In genomic region chr4:136803430-136803829, GRCh38 we compare ENCODE assay signal across 16 cellular contexts.
DNase-seq lines count a peak whose midpoint lies in the region; TF ChIP-seq lines count a peak whose summit lies in the region.
"Had no signal": no experiment of that assay in that cellular context is flagged by ENCODE, and none has a peak within 500 bp of the region (broad histone marks: within the 10 kb centered on the region; RNA-seq: fewer than 3 reads in every experiment).

No MANE protein-coding gene starts in this region.

- H3K18ac ChIP-seq in trophoblast cell (ENCODE audit: low read length), result no peak overlapping the region

- H3K9ac ChIP-seq in trophoblast cell (ENCODE audit: low read length), result no peak overlapping the region

- no peak overlapping the region for H2BK12ac ChIP-seq in trophoblast cell (ENCODE audit: low read length)

- H3K79me1 ChIP-seq in trophoblast cell (ENCODE audit: low read length), result no peaks in the 10 kb centered on the region

- H3K36me3 ChIP-seq in kidney epithelial cell (ENCODE audit: control insufficient read depth, insufficient read depth, low read length) (no peaks in the 10 kb centered on the region), SJCRH30 (no peaks in the 10 kb centered on the region), trophoblast cell (ENCODE audit: control insufficient read depth in 1 of 2, insufficient read depth in 2 of 2, low read length in 2 of 2) (no peaks in the 10 kb centered on the region)
- H3K36me3 ChIP-seq: HAP-1 had no signal

- H3K4me1 ChIP-seq in SJCRH30 (no peaks in the 10 kb centered on the region), trophoblast cell (ENCODE audit: control insufficient read depth in 1 of 2, insufficient read depth in 2 of 2, low read length in 2 of 2) (no peaks in the 10 kb centered on the region)
- H3K4me1 ChIP-seq: A549, HAP-1 had no signal

- no peak overlapping the region for H2AK5ac ChIP-seq in trophoblast cell (ENCODE audit: low read length)

- peaks cover 8% of the 10 kb centered on the region for H3K9me3 Mint-ChIP-seq in progenitor cell of endocrine pancreas (ENCODE audit: low read depth)

- no peaks in the 10 kb centered on the region for H3K79me2 ChIP-seq in trophoblast cell (ENCODE audit: control insufficient read depth, insufficient read depth, low read length, poor library complexity)

- H3K23ac ChIP-seq in trophoblast cell (ENCODE audit: low read length), result no peak overlapping the region

- H4K91ac ChIP-seq in trophoblast cell (ENCODE audit: low read depth, low read length), result no peak overlapping the region

- H2BK5ac ChIP-seq in trophoblast cell (ENCODE audit: low read depth, low read length, poor library complexity), result no peak overlapping the region

- H3K4me3 ChIP-seq in choroid plexus epithelial cell (ENCODE audit: low read depth, low read length), result no peak overlapping the region
- H3K4me3 ChIP-seq in kidney epithelial cell (ENCODE audit: low read depth, low read length), result no peak overlapping the region
- H3K4me3 ChIP-seq in SJCRH30, result no peak overlapping the region
- H3K4me3 ChIP-seq in trophoblast cell (ENCODE audit: low read depth, low read length), result no peak overlapping the region
- H3K4me3 ChIP-seq: A549, HAP-1, PC-9 had no signal

- H3K4me2 ChIP-seq in trophoblast cell (ENCODE audit: low read length), result no peak overlapping the region
- H3K4me2 ChIP-seq: A549, PC-9 had no signal

- no peak overlapping the region for H3K27ac ChIP-seq in SJCRH30
- H3K27ac ChIP-seq in trophoblast cell (ENCODE audit: low read depth, low read length), result no peak overlapping the region
- H3K27ac ChIP-seq: A549, PC-9 had no signal

- in situ Hi-C loops in Caki2 (cut with HindIII; ENCODE audit: low pct_unique_long_range_greater_than_20kb, low sequenced_read_pairs), result no loop called here

- H4K12ac ChIP-seq in trophoblast cell (ENCODE audit: low read depth, low read length), result no peak overlapping the region

- no peak overlapping the region for H2BK120ac ChIP-seq in trophoblast cell (ENCODE audit: insufficient read depth, low read length, poor library complexity)

- H3K9me3 ChIP-seq in SJCRH30 (replicated peaks) (no peaks in the 10 kb centered on the region), trophoblast cell (ENCODE audit: insufficient read depth, low read depth, low read length) (peaks cover 3% of the 10 kb centered on the region)
- H3K9me3 ChIP-seq: A549 had no signal

- H3K4me3 Mint-ChIP-seq in progenitor cell of endocrine pancreas (ENCODE audit: low read depth), result no peak overlapping the region

- no peak overlapping the region for H3K27ac Mint-ChIP-seq in progenitor cell of endocrine pancreas

- no peak overlapping the region for H4K8ac ChIP-seq in trophoblast cell (ENCODE audit: low read depth, low read length)

- H3K4me1 Mint-ChIP-seq in progenitor cell of endocrine pancreas (ENCODE audit: low read depth), result peaks cover 5% of the 10 kb centered on the region

- TF ChIP-seq CTCF in choroid plexus epithelial cell (conservative IDR thresholded peaks at IDR 0.05; ENCODE audit: low read depth, low read length), result no peak
- TF ChIP-seq CTCF in kidney epithelial cell (IDR thresholded peaks at IDR 0.05; ENCODE audit: insufficient read depth, low read length, poor library complexity, severe bottlenecking), result no peak
- TF ChIP-seq CTCF in progenitor cell of endocrine pancreas (IDR thresholded peaks at IDR 0.05; ENCODE audit: unreplicated experiment), result no peak

- no peak overlapping the region for H2AFZ ChIP-seq in trophoblast cell (ENCODE audit: insufficient read depth, low read length, poor library complexity)
- H2AFZ ChIP-seq: PC-9 had no signal

- no CpG with 5 or more reads among the region's 3 CpGs for whole genome bisulfite sequencing in trophoblast cell (ENCODE audit: extremely low coverage, insufficient coverage, insufficient read length)

- no peak overlapping the region for H3K4ac ChIP-seq in trophoblast cell (ENCODE audit: low read depth, low read length)

- DNase-seq in Caki2 (ENCODE audit: low read depth) (peak; percentile 8), HT1080 (ENCODE audit: low read depth) (peak; percentile 17), choroid plexus epithelial cell (ENCODE audit: low read depth) (peak; percentile 23), kidney epithelial cell (ENCODE audit: low read depth) (peak; percentile 0), SJCRH30 (no peak), trophoblast cell (no peak), progenitor cell of endocrine pancreas (ENCODE audit: low spot score, unreplicated experiment) (no peak)
- DNase-seq in stimulated activated CD4-positive, alpha-beta T cell treated with anti-CD3 and anti-CD28 coated beads, Interleukin-4, amount 100 ng/mL, for 1 hour, result no peak
- DNase-seq: C1 segment of cervical spinal cord, NCI-H1105 treated with DMSO at 0.1 percent for 48 hours, NCI-H2029, NCI-H2171 treated with DMSO at 0.1 percent for 48 hours, NCI-H82, PC-9 had no signal

- H3K27me3 Mint-ChIP-seq in progenitor cell of endocrine pancreas, result no peaks in the 10 kb centered on the region

- H3K36me3 Mint-ChIP-seq in progenitor cell of endocrine pancreas (ENCODE audit: insufficient read depth), result no peaks in the 10 kb centered on the region

- no peak overlapping the region for H3K14ac ChIP-seq in trophoblast cell (ENCODE audit: low read length)

- no peaks in the 10 kb centered on the region for H3K27me3 ChIP-seq in kidney epithelial cell (ENCODE audit: control insufficient read depth, insufficient read depth, low read length)
- H3K27me3 ChIP-seq in SJCRH30, result no peaks in the 10 kb centered on the region
- no peaks in the 10 kb centered on the region for H3K27me3 ChIP-seq in trophoblast cell (ENCODE audit: insufficient read depth, low read length)

Comparison
In these comparisons a context has a peak if more than half of its experiments do, and no peak if none do; other contexts are left out.
1. DNase-seq: peak in Caki2 (single experiment), HT1080 (single experiment), choroid plexus epithelial cell (single experiment) and kidney epithelial cell (single experiment); none in stimulated activated CD4-positive, alpha-beta T cell treated with anti-CD3 and anti-CD28 coated beads, Interleukin-4, amount 100 ng/mL, for 1 hour (single experiment), SJCRH30 (0 of 2), trophoblast cell (0 of 2) and progenitor cell of endocrine pancreas (single experiment).